ENCODE assay signal across 9 cellular contexts in the genomic region with DNA sequence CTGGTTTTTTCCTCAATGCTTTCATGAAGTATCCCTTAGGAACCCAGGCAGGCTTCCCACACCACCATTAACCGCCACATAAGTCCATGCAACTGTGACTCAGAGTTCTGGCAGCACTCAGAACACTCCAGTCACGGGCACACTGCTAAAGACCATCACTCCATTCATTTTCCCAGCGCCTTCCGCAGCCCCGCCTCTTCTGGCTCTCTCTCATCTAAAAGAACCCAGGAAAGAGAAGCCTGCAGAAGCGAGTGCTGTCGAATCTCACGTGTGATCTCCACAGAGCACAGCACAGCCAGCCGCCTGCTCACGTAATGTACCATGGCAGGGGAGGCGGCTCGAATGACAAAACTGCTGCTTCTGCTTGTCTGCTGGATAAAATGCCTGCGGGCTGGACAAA. TPM values are rescaled to one million over a fixed set of nuclear protein-coding genes. Genes with fewer than 3 reads are reported as not detected.
DNase-seq lines count a peak whose midpoint lies in the region; ATAC-seq and TF ChIP-seq lines count a peak whose summit lies in the region.
"Had no signal": no experiment of that assay in that cellular context is flagged by ENCODE, and none has a peak within 500 bp of the region (broad histone marks: within the 10 kb centered on the region; RNA-seq: fewer than 3 reads in every experiment).

No MANE protein-coding gene starts in this region.

- no peaks in the 10 kb centered on the region for H3K27me3 ChIP-seq in dorsolateral prefrontal cortex
- no peaks in the 10 kb centered on the region for H3K27me3 ChIP-seq in osteoblast (ENCODE audit: insufficient read depth, low read length)

- H2AFZ ChIP-seq in osteoblast (ENCODE audit: low read length), result no peak overlapping the region

- peaks cover 13% of the 10 kb centered on the region for H3K36me3 ChIP-seq in osteoblast (ENCODE audit: insufficient read depth, low read length)

- intact Hi-C loops in dorsolateral prefrontal cortex (cut with DNase I), result loop anchor here (2.0 to 5.0 kb wide), 2 partner anchors 37 to 66 kb away; a partner anchor contains a TSS

- no peaks in the 10 kb centered on the region for H3K9me3 ChIP-seq in osteoblast (ENCODE audit: low read depth, low read length)

- H3K4me1 ChIP-seq in osteoblast (ENCODE audit: insufficient read depth, low read length), result peaks cover 43% of the 10 kb centered on the region

- H3K79me2 ChIP-seq in osteoblast (ENCODE audit: insufficient read depth, low read length), result peaks cover 18% of the 10 kb centered on the region

- no peak for TF ChIP-seq POLR2A in erythroblast (IDR thresholded peaks at IDR 0.05; ENCODE audit: low read length)

- DNase-seq in DMS79 (lab: John Stamatoyannopoulos, UW), result peak; percentile 69
- peak; percentile 40 for DNase-seq in NCI-H69 (lab: John Stamatoyannopoulos, UW)
- DNase-seq in dorsolateral prefrontal cortex, result peak in 7 of 10 donors; percentile 45 to 82 (median 63)
- DNase-seq in osteoblast (ENCODE audit: insufficient read length, low spot score, missing footprints), result peak; percentile 94
- no peak for DNase-seq in stimulated activated CD4-positive, alpha-beta T cell treated with anti-CD3 and anti-CD28 coated beads, Interleukin-4, amount 100 ng/mL, for 1 hour
- DNase-seq in erythroblast (lab: John Stamatoyannopoulos, UW), result no peak
- DNase-seq: activated CD4-positive, alpha-beta T cell treated with anti-CD3 and anti-CD28 coated beads for 48 hours had no signal

- TF ChIP-seq CTCF in dorsolateral prefrontal cortex (IDR thresholded peaks at IDR 0.05 in 54 of 56, conservative IDR thresholded peaks at IDR 0.05 in 2 of 56; ENCODE audit: low read depth in 1 of 56, partially characterized antibody in 56 of 56) (no peak), osteoblast (IDR thresholded peaks at IDR 0.05; ENCODE audit: extremely low read depth, low read depth, low read length) (no peak)

- H3K4me3 ChIP-seq in dorsolateral prefrontal cortex (peak overlapping the region in 29 of 59 donors; percentile 0 to 96 (median 19)), osteoblast (ENCODE audit: insufficient read depth, low read length) (peak overlapping the region; percentile 13)

- H3K27ac ChIP-seq in dorsolateral prefrontal cortex, result peak overlapping the region in 37 of 59 donors; percentile 2 to 98 (median 44)
- peak overlapping the region; percentile 97 for H3K27ac ChIP-seq in osteoblast (ENCODE audit: low read depth, low read length)

- no peaks in the 10 kb centered on the region for H4K20me1 ChIP-seq in osteoblast (ENCODE audit: insufficient read depth, low read length)

- ATAC-seq in GM21423 (IDR thresholded peaks at IDR 0.05; ENCODE audit: unreplicated experiment) (no peak), HG02763 (IDR thresholded peaks at IDR 0.05; ENCODE audit: unreplicated experiment) (no peak)

- peak overlapping the region; percentile 27 for H3K4me2 ChIP-seq in osteoblast (ENCODE audit: insufficient read depth, low read length)

RNA-seq across cellular contexts. Expression of a gene that starts 1.9 kb away (rescaled TPM):
- total RNA-seq in dorsolateral prefrontal cortex (10 to 100 TPM; 14.7 to 44.6 (median 28.9) TPM), osteoblast (32.1 and 38.7 TPM in 2 replicates)

RNA-seq across cellular contexts. Expression of a gene that starts 11.9 kb away (rescaled TPM):
- total RNA-seq in dorsolateral prefrontal cortex (under 1 TPM in 31 of 120 experiments, not detected in 89; 0.07 to 0.85 (median 0.16) TPM), osteoblast (under 0.01 TPM in 2 replicates)

RNA-seq across cellular contexts. Expression of a gene that starts 37.4 kb away (rescaled TPM):
- 10 to 100 TPM; 20.6 to 96.7 (median 37.6) TPM for total RNA-seq in dorsolateral prefrontal cortex
- total RNA-seq in osteoblast, result 19.7 and 21.7 TPM in 2 replicates

Comparison
In these comparisons a context has a peak if more than half of its experiments do, and no peak if none do; other contexts are left out.
1. DNase-seq: peak in DMS79 (single experiment), NCI-H69 (single experiment), dorsolateral prefrontal cortex (7 of 10) and osteoblast (single experiment); none in stimulated activated CD4-positive, alpha-beta T cell treated with anti-CD3 and anti-CD28 coated beads, Interleukin-4, amount 100 ng/mL, for 1 hour (single experiment) and erythroblast (0 of 2).